8 cellular contexts compared by ENCODE assay signal in genomic region chr5:65481635-65482271, GRCh38. TPM values are rescaled to one million over a fixed set of nuclear protein-coding genes. Genes with fewer than 3 reads are reported as not detected.
DNase-seq lines count a peak whose midpoint lies in the region; ATAC-seq and TF ChIP-seq lines count a peak whose summit lies in the region.

Gene ADAMTS6 (minus strand): TSS chr5:65481920. CDS start chr5:65473673, 8,247 bp downstream.

- H3K9me3 ChIP-seq in HUES64 (ENCODE audit: insufficient read depth, low read depth, low read length) (no peaks in the 10 kb centered on the region), RWPE2 (ENCODE audit: severe bottlenecking) (no peaks in the 10 kb centered on the region)

- H3K36me3 Mint-ChIP-seq in nephron progenitor cell (ENCODE audit: low read depth) = peaks cover 6% of the 10 kb centered on the region

- H3K4me3 ChIP-seq in HUES64 (ENCODE audit: low read length) (peak within 1 kb of the TSS; percentile 62), RWPE2 (ENCODE audit: severe bottlenecking) (peak within 1 kb of the TSS; percentile 45)

- peaks cover 21% of the 10 kb centered on the region for H3K4me1 Mint-ChIP-seq in nephron progenitor cell

- H3K9me3 Mint-ChIP-seq in nephron progenitor cell = no peaks in the 10 kb centered on the region

- H3K27ac ChIP-seq in HUES64 (ENCODE audit: low read depth, low read length) = peak within 1 kb of the TSS; percentile 62
- peak within 1 kb of the TSS; percentile 78 for H3K27ac ChIP-seq in RWPE2 (ENCODE audit: poor library complexity, severe bottlenecking)

- H3K36me3 ChIP-seq in HUES64 (ENCODE audit: insufficient read depth, low read length) (no peaks in the 10 kb centered on the region), RWPE2 (ENCODE audit: low read depth) (no peaks in the 10 kb centered on the region)

- TF ChIP-seq CTCF in RWPE2 (IDR thresholded peaks at IDR 0.05; ENCODE audit: poor library complexity, severe bottlenecking) = no peak
- no peak for TF ChIP-seq CTCF in nephron progenitor cell (IDR thresholded peaks at IDR 0.05)

- H3K4me1 ChIP-seq in HUES64 (ENCODE audit: insufficient read depth, low read length) (peaks cover 37% of the 10 kb centered on the region), RWPE2 (ENCODE audit: insufficient read depth, poor library complexity, severe bottlenecking) (peaks cover 18% of the 10 kb centered on the region)

- H3K27me3 ChIP-seq in HUES64 (ENCODE audit: insufficient read depth, low read length) (peaks cover 5% of the 10 kb centered on the region; the same call in 1 of the 2 replicates), RWPE2 (ENCODE audit: insufficient read depth, poor library complexity, severe bottlenecking) (no peaks in the 10 kb centered on the region)

- H3K4me3 Mint-ChIP-seq in nephron progenitor cell = no peak within 1 kb of the TSS

- H3K9ac ChIP-seq in HUES64 (ENCODE audit: low read depth, low read length) = peak within 1 kb of the TSS; percentile 58

- under 1% methylated on average over 12 of the region's 12 CpGs for WGBS in HUES64

- H3K27me3 Mint-ChIP-seq in nephron progenitor cell (ENCODE audit: low read depth, poor library complexity) = no peaks in the 10 kb centered on the region

- peak within 1 kb of the TSS; percentile 94 for H3K27ac Mint-ChIP-seq in nephron progenitor cell

- ATAC-seq in GM21390 (IDR thresholded peaks at IDR 0.05; ENCODE audit: unreplicated experiment) = peak; percentile 74
- ATAC-seq in RWPE2 (ENCODE audit: low read depth) = peak; percentile 66
- peak; percentile 98 for ATAC-seq in stimulated activated naive CD8-positive, alpha-beta T cell treated with anti-CD3 and anti-CD28 coated beads, Interleukin-15, Interleukin-2, amounts not matched to agents 100 U/mL and 50 U/mL, for 24 hours

- peak; percentile 61 for DNase-seq in DMS114 treated with DMSO at 0.1 percent for 48 hours (lab: John Stamatoyannopoulos, UW; ENCODE audit: unreplicated experiment)
- DNase-seq in RWPE2 (ENCODE audit: low spot score) = peak; percentile 91
- peak; percentile 89 for DNase-seq in activated effector memory CD4-positive, alpha-beta T cell treated with anti-CD3 and anti-CD28 coated beads, Interleukin-2, amount 50 U/mL, for 16 hours
- DNase-seq in fibroblast of the conjunctiva (ENCODE audit: low read depth) = peak; percentile 99
- peak; percentile 73 for DNase-seq in nephron progenitor cell
- peak; percentile 85 for DNase-seq in stimulated activated naive CD8-positive, alpha-beta T cell treated with anti-CD3 and anti-CD28 coated beads, Interleukin-15, Interleukin-2, amounts not matched to agents 100 U/mL and 50 U/mL, for 24 hours

RNA-seq across cellular contexts. Expression of gene ADAMTS6, which starts in this region (rescaled TPM):
- 0.90 TPM for polyA plus RNA-seq in HUES64 (2013, experiment 1 of 2)
- polyA plus RNA-seq in HUES64 (2013, experiment 2 of 2) = 2.7 TPM

Comparison
In these comparisons a context has a peak if more than half of its experiments do, and no peak if none do; other contexts are left out.
1. Peak in every context shown above with its lines: DNase-seq, ATAC-seq, H3K4me3 ChIP-seq and H3K27ac ChIP-seq.